ENCODE assay signal across 28 cellular contexts in genomic region chrX:54473993-54474859, GRCh38. TPM values are rescaled to one million over a fixed set of nuclear protein-coding genes. Genes with fewer than 3 reads are reported as not detected.
DNase-seq lines count a peak whose midpoint lies in the region; ATAC-seq, FAIRE-seq and TF ChIP-seq lines count a peak whose summit lies in the region.
"Had no signal": no experiment of that assay in that cellular context is flagged by ENCODE, and none has a peak within 500 bp of the region (broad histone marks: within the 10 kb centered on the region; RNA-seq: fewer than 3 reads in every experiment).

No MANE protein-coding gene starts in this region.

- H3K4me3 ChIP-seq in bronchial epithelial cell (ENCODE audit: low read depth, low read length) (peak overlapping the region; percentile 25), keratinocyte (ENCODE audit: control insufficient read depth in 2 of 3, extremely low read depth in 1 of 3, insufficient read depth in 2 of 3, low read depth in 1 of 3, low read length in 3 of 3) (peak overlapping the region; percentile 12 to 54 (median 46))
- H3K4me3 ChIP-seq: adrenal gland, dorsolateral prefrontal cortex, gastrocnemius medialis, HAP-1, PC-9, thoracic aorta had no signal

- H3K9me3 Mint-ChIP-seq in WTC11, result no peaks in the 10 kb centered on the region
- H3K9me3 Mint-ChIP-seq: activated B cell treated with CpG ODN at 0.5 μM for 24 hours; CD8-positive, alpha-beta T cell; natural killer cell treated with Interleukin-12 subunit alpha and Interleukin-12 subunit beta and Interleukin-15 and Interleukin-18, amount 100 ng/mL, for 72 hours had no signal

- POLR2A ChIA-PET in WTC11 (lab: Charles Lee), result no interaction called here

- ATAC-seq in WTC11, result no peak
- ATAC-seq: activated CD8-positive, alpha-beta T cell treated with anti-CD3 and anti-CD28 coated beads, Interleukin-2, amount 10 ng/mL, durations not matched to agents 7 days and 5 days; CD8-positive, alpha-beta T cell; gastrocnemius medialis had no signal

- no peak for FAIRE-seq in bronchial epithelial cell (lab: Jason Lieb, UNC)
- no peak for FAIRE-seq in keratinocyte (lab: Jason Lieb, UNC)

- no peak overlapping the region for H3K4me3 Mint-ChIP-seq in WTC11
- H3K4me3 Mint-ChIP-seq: activated B cell treated with CpG ODN at 0.5 μM for 24 hours; activated CD8-positive, alpha-beta T cell treated with anti-CD3 and anti-CD28 coated beads, Interleukin-2, amount 10 ng/mL, durations not matched to agents 7 days and 5 days; CD8-positive, alpha-beta T cell; natural killer cell treated with Interleukin-12 subunit alpha and Interleukin-12 subunit beta and Interleukin-15 and Interleukin-18, amount 100 ng/mL, for 72 hours had no signal

- peak overlapping the region; percentile 70 for H3K9ac ChIP-seq in keratinocyte (ENCODE audit: control insufficient read depth, extremely low read depth, insufficient read depth, low read length)
- H3K9ac ChIP-seq: parathyroid adenoma had no signal

- H3K27ac Mint-ChIP-seq in WTC11, result no peak overlapping the region
- H3K27ac Mint-ChIP-seq: activated B cell treated with CpG ODN at 0.5 μM for 24 hours; activated CD8-positive, alpha-beta T cell treated with anti-CD3 and anti-CD28 coated beads, Interleukin-2, amount 10 ng/mL, durations not matched to agents 7 days and 5 days; CD8-positive, alpha-beta T cell; natural killer cell treated with Interleukin-12 subunit alpha and Interleukin-12 subunit beta and Interleukin-15 and Interleukin-18, amount 100 ng/mL, for 72 hours had no signal

- peak overlapping the region; percentile 45 for H2AFZ ChIP-seq in keratinocyte (ENCODE audit: control insufficient read depth, low read length)
- H2AFZ ChIP-seq: parathyroid adenoma, PC-9 had no signal

- peak overlapping the region; percentile 37 for H3K4me2 ChIP-seq in keratinocyte (ENCODE audit: control insufficient read depth, extremely low read depth, insufficient read depth, low read depth, low read length)
- H3K4me2 ChIP-seq: PC-9 had no signal

- H3K36me3 ChIP-seq in bronchial epithelial cell (ENCODE audit: control insufficient read depth, insufficient read depth, low read length) (no peaks in the 10 kb centered on the region), keratinocyte (ENCODE audit: control insufficient read depth in 2 of 2, extremely low read depth in 1 of 2, insufficient read depth in 2 of 2, low read length in 2 of 2) (peaks cover 2 to 5% of the 10 kb centered on the region in 2 experiments)
- H3K36me3 ChIP-seq: adrenal gland, gastrocnemius medialis had no signal

- peaks cover 16% of the 10 kb centered on the region for H3K79me2 ChIP-seq in keratinocyte (ENCODE audit: control insufficient read depth, insufficient read depth, low read length)

- peak overlapping the region; percentile 45 for H3K27ac ChIP-seq in keratinocyte (ENCODE audit: control insufficient read depth, insufficient read depth, low read length)
- H3K27ac ChIP-seq: adrenal gland, dorsolateral prefrontal cortex, gastrocnemius medialis, parathyroid adenoma, PC-9, thoracic aorta had no signal

- H4K20me1 ChIP-seq in keratinocyte (ENCODE audit: control insufficient read depth, extremely low read depth, insufficient read depth, low read length), result no peaks in the 10 kb centered on the region

- no peaks in the 10 kb centered on the region for H3K9me3 ChIP-seq in keratinocyte (ENCODE audit: control insufficient read depth, low read depth, low read length)
- H3K9me3 ChIP-seq: adrenal gland, gastrocnemius medialis, HAP-1, thoracic aorta had no signal

- dilution Hi-C loops in keratinocyte (cut with MboI; ENCODE audit: extremely low pct_ligation_motif_present, low sequenced_read_pairs), result no loop called here

- no peaks in the 10 kb centered on the region for H3K9me1 ChIP-seq in keratinocyte (ENCODE audit: control insufficient read depth, extremely low read depth, insufficient read depth, low read length)

- CTCF ChIA-PET in WTC11 (lab: Charles Lee), result no interaction called here

- no peaks in the 10 kb centered on the region for H3K36me3 Mint-ChIP-seq in WTC11
- H3K36me3 Mint-ChIP-seq: CD8-positive, alpha-beta T cell; natural killer cell treated with Interleukin-12 subunit alpha and Interleukin-12 subunit beta and Interleukin-15 and Interleukin-18, amount 100 ng/mL, for 72 hours had no signal

- H3K4me1 Mint-ChIP-seq in WTC11, result peaks cover 10% of the 10 kb centered on the region

- H3K4me1 ChIP-seq in keratinocyte (ENCODE audit: control insufficient read depth, extremely low read depth, insufficient read depth, low read length), result peaks cover 8% of the 10 kb centered on the region
- H3K4me1 ChIP-seq: adrenal gland, gastrocnemius medialis, HAP-1 had no signal

- H3K27me3 Mint-ChIP-seq in WTC11 (ENCODE audit: low read depth), result no peaks in the 10 kb centered on the region
- H3K27me3 Mint-ChIP-seq: activated B cell treated with CpG ODN at 0.5 μM for 24 hours had no signal

- no peak for TF ChIP-seq CTCF in bronchial epithelial cell (IDR thresholded peaks at IDR 0.05; ENCODE audit: insufficient read depth, low read length, severe bottlenecking)
- peak in 1 of 3 experiments; percentile 44 for TF ChIP-seq CTCF in keratinocyte (optimal IDR thresholded peaks at IDR 0.05 in 1 of 3, IDR thresholded peaks at IDR 0.05 in 1 of 3, conservative IDR thresholded peaks at IDR 0.05 in 1 of 3; ENCODE audit: extremely low read depth in 1 of 3, insufficient read depth in 2 of 3, low read length in 3 of 3)
- no peak for TF ChIP-seq CTCF in WTC11 (IDR thresholded peaks at IDR 0.05)

- peak; percentile 54 for DNase-seq in Daoy (ENCODE audit: low read depth)
- DNase-seq in HT1080 (ENCODE audit: low read depth), result peak; percentile 83
- DNase-seq in bronchial epithelial cell (ENCODE audit: low read depth), result peak; percentile 74
- DNase-seq in keratinocyte (ENCODE audit: low read depth, low spot score), result peak; percentile 38
- no peak for DNase-seq in stimulated activated CD4-positive, alpha-beta T cell treated with anti-CD3 and anti-CD28 coated beads, Interleukin-15, amount 100 ng/mL, for 24 hours
- no peak for DNase-seq in NCI-H2081 (lab: John Stamatoyannopoulos, UW)
- no peak for DNase-seq in KBM-7
- DNase-seq in WTC11 (ENCODE audit: low spot score), result no peak
- DNase-seq: activated B cell treated with CpG ODN at 0.5 μM for 24 hours; activated CD8-positive, alpha-beta T cell treated with anti-CD3 and anti-CD28 coated beads, Interleukin-2, amount 10 ng/mL, durations not matched to agents 7 days and 5 days; activated T-cell treated with anti-CD3 and anti-CD28 coated beads, Interleukin-2, amount 50 U/mL, for 1 hour; CD8-positive, alpha-beta T cell; DMS53; dorsolateral prefrontal cortex; gastrocnemius medialis; midbrain; NCI-H1436; NCI-H2171 treated with DMSO at 0.1 percent for 48 hours; NCI-H748 treated with DMSO at 0.1 percent for 48 hours; stimulated activated CD4-positive, alpha-beta T cell treated with anti-CD3 and anti-CD28 coated beads, Interleukin-2, amount 100 ng/mL, for 24 hours; stimulated activated naive CD4-positive, alpha-beta T cell had no signal

- H3K27me3 ChIP-seq in bronchial epithelial cell (ENCODE audit: control insufficient read depth, insufficient read depth, low read length) (no peaks in the 10 kb centered on the region), keratinocyte (ENCODE audit: control insufficient read depth, extremely low read depth, insufficient read depth, low read length) (no peaks in the 10 kb centered on the region)
- H3K27me3 ChIP-seq: adrenal gland, gastrocnemius medialis had no signal

- in situ Hi-C loops in KBM-7 (cut with MboI; ENCODE audit: low pct_unique_long_range_greater_than_20kb, low sequenced_read_pairs), result loop anchor here (25.0 kb wide), 1 partner anchor 112 kb away; the partner anchor contains the start of gene WNK3

RNA-seq across cellular contexts. Expression of gene FGD1, which starts 21.8 kb away (rescaled TPM):
- total RNA-seq in Daoy (2014; rRNA removed; shearing (Covaris generic)), result 1.2 and 2.5 TPM in 2 replicates
- 4.9 and 7.5 TPM in 2 replicates for total RNA-seq in HT1080 (2014; rRNA removed; shearing (Covaris generic))
- 11.0 and 11.6 TPM in 2 replicates for polyA plus RNA-seq in HT1080 (2015; cell fraction: cytosol; rRNA removed)
- 12.4 and 12.6 TPM in 2 replicates for polyA plus RNA-seq in HT1080 (2015; cell fraction: nucleus; rRNA removed)
- 1.1 and 1.7 TPM in 2 replicates for total RNA-seq in bronchial epithelial cell
- 2.2 to 8.8 TPM (median 2.9 TPM) in 3 replicates for polyA plus RNA-seq in keratinocyte
- 3.0 TPM for polyA plus RNA-seq in keratinocyte (2011; ENCODE audit: low read depth)
- 3.6 and 6.3 TPM in 2 replicates for polyA plus RNA-seq in keratinocyte (2011; cell fraction: cytosol; rRNA removed)
- 7.8 and 11.2 TPM in 2 replicates for polyA plus RNA-seq in keratinocyte (2011; cell fraction: nucleus; rRNA removed)
- polyA plus RNA-seq in keratinocyte (2012; ENCODE audit: low replicate concordance), result 4.9 and 9.5 TPM in 2 replicates
- polyA minus RNA-seq in keratinocyte, result 3.3 to 16.4 TPM (median 4.4 TPM) in 3 replicates
- polyA minus RNA-seq in keratinocyte (2011; cell fraction: cytosol; rRNA and poly(A)+ RNA removed), result 6.9 TPM
- polyA minus RNA-seq in keratinocyte (2011; cell fraction: nucleus; rRNA and poly(A)+ RNA removed), result 3.6 and 5.3 TPM in 2 replicates
- 32.8 to 36.3 TPM (median 33.7 TPM) in 3 replicates for total RNA-seq in WTC11 (2021)
- total RNA-seq: activated B cell treated with CpG ODN at 0.5 μM for 24 hours; activated CD8-positive, alpha-beta T cell treated with anti-CD3 and anti-CD28 coated beads, Interleukin-2, amount 10 ng/mL, durations not matched to agents 7 days and 5 days; CD8-positive, alpha-beta T cell; natural killer cell treated with Interleukin-12 subunit alpha and Interleukin-12 subunit beta and Interleukin-15 and Interleukin-18, amount 100 ng/mL, for 72 hours; T-helper 2 cell treated with Interferon-gamma antibody and Interleukin-4, amounts not matched to agents 100 ng/mL and 5 ng/mL, for 36 hours had no signal

RNA-seq across cellular contexts. Expression of gene TSR2, which starts 34.0 kb away (rescaled TPM):
- total RNA-seq in Daoy (2014; rRNA removed; shearing (Covaris generic)), result 13.6 and 16.4 TPM in 2 replicates
- 25.6 and 29.3 TPM in 2 replicates for total RNA-seq in HT1080 (2014; rRNA removed; shearing (Covaris generic))
- polyA plus RNA-seq in HT1080 (2015; cell fraction: cytosol; rRNA removed), result 27.0 and 28.3 TPM in 2 replicates
- 14.9 and 16.7 TPM in 2 replicates for polyA plus RNA-seq in HT1080 (2015; cell fraction: nucleus; rRNA removed)
- total RNA-seq in bronchial epithelial cell (12.4 and 17.7 TPM in 2 replicates), WTC11 (2021) (43.4 to 47.4 TPM (median 45.5 TPM) in 3 replicates)
- polyA plus RNA-seq in keratinocyte, result 12.5 to 36.0 TPM (median 21.5 TPM) in 3 replicates
- polyA plus RNA-seq in keratinocyte (2011; ENCODE audit: low read depth), result 10.1 TPM
- polyA plus RNA-seq in keratinocyte (2011; cell fraction: cytosol; rRNA removed), result 19.5 and 25.3 TPM in 2 replicates
- 16.8 and 17.3 TPM in 2 replicates for polyA plus RNA-seq in keratinocyte (2011; cell fraction: nucleus; rRNA removed)
- 20.5 and 45.7 TPM in 2 replicates for polyA plus RNA-seq in keratinocyte (2012; ENCODE audit: low replicate concordance)
- polyA minus RNA-seq in keratinocyte, result 3.7 to 7.4 TPM (median 7.1 TPM) in 3 replicates
- polyA minus RNA-seq in keratinocyte (2011; cell fraction: cytosol; rRNA and poly(A)+ RNA removed), result 7.7 TPM
- polyA minus RNA-seq in keratinocyte (2011; cell fraction: nucleus; rRNA and poly(A)+ RNA removed), result 1.6 and 1.8 TPM in 2 replicates

RNA-seq across cellular contexts. Expression of gene GNL3L, which starts 55.8 kb away (rescaled TPM):
- 36.6 and 47.8 TPM in 2 replicates for total RNA-seq in Daoy (2014; rRNA removed; shearing (Covaris generic))
- 52.9 and 60.3 TPM in 2 replicates for total RNA-seq in HT1080 (2014; rRNA removed; shearing (Covaris generic))
- 33.6 and 37.6 TPM in 2 replicates for polyA plus RNA-seq in HT1080 (2015; cell fraction: cytosol; rRNA removed)
- polyA plus RNA-seq in HT1080 (2015; cell fraction: nucleus; rRNA removed), result 66.3 and 72.6 TPM in 2 replicates
- 20.5 and 26.9 TPM in 2 replicates for total RNA-seq in bronchial epithelial cell
- polyA plus RNA-seq in keratinocyte, result 12.1 to 27.5 TPM (median 15.7 TPM) in 3 replicates
- polyA plus RNA-seq in keratinocyte (2011; ENCODE audit: low read depth), result 7.2 TPM
- 11.8 and 13.2 TPM in 2 replicates for polyA plus RNA-seq in keratinocyte (2011; cell fraction: cytosol; rRNA removed)
- 22.9 and 23.7 TPM in 2 replicates for polyA plus RNA-seq in keratinocyte (2011; cell fraction: nucleus; rRNA removed)
- polyA plus RNA-seq in keratinocyte (2012; ENCODE audit: low replicate concordance), result 9.1 and 14.2 TPM in 2 replicates
- 23.8 to 42.4 TPM (median 31.0 TPM) in 3 replicates for polyA minus RNA-seq in keratinocyte
- polyA minus RNA-seq in keratinocyte (2011; cell fraction: cytosol; rRNA and poly(A)+ RNA removed), result 23.2 TPM
- polyA minus RNA-seq in keratinocyte (2011; cell fraction: nucleus; rRNA and poly(A)+ RNA removed), result 23.5 and 43.3 TPM in 2 replicates
- total RNA-seq in WTC11 (2021), result 55.5 to 63.6 TPM (median 59.1 TPM) in 3 replicates

Comparison
In these comparisons a context has a peak if more than half of its experiments do, and no peak if none do; other contexts are left out.
1. DNase-seq: peak in Daoy (single experiment), HT1080 (single experiment), bronchial epithelial cell (single experiment) and keratinocyte (single experiment); none in stimulated activated CD4-positive, alpha-beta T cell treated with anti-CD3 and anti-CD28 coated beads, Interleukin-15, amount 100 ng/mL, for 24 hours (single experiment), NCI-H2081 (0 of 2), KBM-7 (single experiment) and WTC11 (single experiment).